In the genomic region with DNA sequence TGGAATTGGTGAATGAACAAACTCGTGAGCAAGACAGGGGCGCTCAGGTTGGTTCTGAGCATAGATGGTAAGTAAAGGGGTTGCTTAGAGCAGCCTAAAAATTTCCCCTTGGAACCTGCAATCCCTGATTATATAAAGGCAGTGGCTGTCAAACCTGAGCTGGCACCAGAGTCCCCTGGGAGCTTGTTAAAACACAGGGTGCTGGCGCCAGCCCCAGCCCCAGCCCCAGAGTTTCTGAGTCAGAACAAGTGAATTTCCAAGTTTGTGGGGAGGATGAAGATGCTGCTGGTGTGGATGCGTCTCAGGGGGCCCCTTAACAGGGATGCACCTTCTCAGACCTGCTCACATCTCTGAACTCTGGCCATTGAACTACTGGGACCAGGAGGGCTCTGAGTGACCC, we compare ENCODE assay signal across 18 cellular contexts. TPM values are rescaled to one million over a fixed set of nuclear protein-coding genes. Genes with fewer than 3 reads are reported as not detected.
DNase-seq lines count a peak whose midpoint lies in the region; ATAC-seq and TF ChIP-seq lines count a peak whose summit lies in the region.
"Had no signal": no experiment of that assay in that cellular context is flagged by ENCODE, and none has a peak within 500 bp of the region (broad histone marks: within the 10 kb centered on the region; RNA-seq: fewer than 3 reads in every experiment).

No MANE protein-coding gene starts in this region.

- TF ChIP-seq POLR2A in thyroid gland (IDR thresholded peaks at IDR 0.05) = no peak

- no peak overlapping the region for H4K91ac ChIP-seq in mesenchymal stem cell (ENCODE audit: low read length)

- no peak overlapping the region for H3K4me2 ChIP-seq in mesenchymal stem cell (ENCODE audit: low read length, poor library complexity, severe bottlenecking)
- H3K4me2 ChIP-seq: KMS-11 had no signal

- no peaks in the 10 kb centered on the region for H3K36me3 Mint-ChIP-seq in T-helper 2 cell treated with Interferon-gamma antibody and Interleukin-4, amounts not matched to agents 5 μg/mL and 100 μg/mL, for 36 hours (ENCODE audit: low read depth)
- H3K36me3 Mint-ChIP-seq in CD4-positive, alpha-beta T cell (ENCODE audit: low read depth) = no peaks in the 10 kb centered on the region

- no peaks in the 10 kb centered on the region for H3K9me3 ChIP-seq in CD4-positive, alpha-beta T cell (ENCODE audit: control insufficient read depth, low read length)
- H3K9me3 ChIP-seq in ascending aorta (no peaks in the 10 kb centered on the region), thyroid gland (no peaks in the 10 kb centered on the region), mesenchymal stem cell (ENCODE audit: control insufficient read depth, low read length) (no peaks in the 10 kb centered on the region)
- H3K9me3 ChIP-seq: MG63 had no signal

- ATAC-seq in CD4-positive, alpha-beta T cell (ENCODE audit: poor library complexity) = no peak

- peaks cover 5% of the 10 kb centered on the region for H3K79me1 ChIP-seq in mesenchymal stem cell (replicated peaks; ENCODE audit: low read length, poor library complexity, severe bottlenecking)

- no peak overlapping the region for H3K14ac ChIP-seq in mesenchymal stem cell (ENCODE audit: low read length in 2 of 2)

- no peaks in the 10 kb centered on the region for H3K27me3 ChIP-seq in CD4-positive, alpha-beta T cell (ENCODE audit: control insufficient read depth, insufficient read depth, low read length)
- H3K27me3 ChIP-seq in ascending aorta (no peaks in the 10 kb centered on the region), thyroid gland (no peaks in the 10 kb centered on the region), mesenchymal stem cell (ENCODE audit: control insufficient read depth in 1 of 2, insufficient read depth in 1 of 2, low read length in 2 of 2) (peaks cover 0 to 23% of the 10 kb centered on the region in 2 experiments)
- H3K27me3 ChIP-seq: MG63 had no signal

- 57 to 61% methylated on average over 3 to 4 of the region's 4 CpGs for WGBS in thyroid gland, 2 donors
- WGBS in mesenchymal stem cell = 85% methylated on average over 3 of the region's 4 CpGs

- H3K27ac Mint-ChIP-seq in T-helper 2 cell treated with Interferon-gamma antibody and Interleukin-4, amounts not matched to agents 5 μg/mL and 100 μg/mL, for 36 hours = peak overlapping the region; percentile 32
- peak overlapping the region; percentile 82 for H3K27ac Mint-ChIP-seq in CD4-positive, alpha-beta T cell

- H3K4me3 Mint-ChIP-seq in T-helper 2 cell treated with Interferon-gamma antibody and Interleukin-4, amounts not matched to agents 5 μg/mL and 100 μg/mL, for 36 hours = no peak overlapping the region
- H3K4me3 Mint-ChIP-seq in CD4-positive, alpha-beta T cell = no peak overlapping the region
- H3K4me3 Mint-ChIP-seq: H9 had no signal

- H4K8ac ChIP-seq in mesenchymal stem cell (ENCODE audit: low read length) = no peak overlapping the region

- POLR2A ChIA-PET in CD4-positive, alpha-beta T cell (lab: Charles Lee) = interaction anchor here (1.7 kb wide), 1 partner anchor 48 kb away, joined by 9 read pairs; the partner anchor contains the start of gene FEM1B

- no peak overlapping the region for H2BK15ac ChIP-seq in mesenchymal stem cell (ENCODE audit: low read depth, poor library complexity, severe bottlenecking)

- H3K4me3 ChIP-seq in ascending aorta (no peak overlapping the region), thyroid gland (replicated peaks in 1 of 3) (no peak overlapping the region), mesenchymal stem cell (ENCODE audit: insufficient read depth in 1 of 2, low read depth in 1 of 2, low read length in 2 of 2) (no peak overlapping the region)
- H3K4me3 ChIP-seq: MG63 had no signal

- intact Hi-C loops in CD4-positive, alpha-beta T cell (cut with DNase I, micrococcal nuclease) = loop anchor here in 1 of 2 experiments (5.0 kb wide), 1 partner anchor 57 kb away; no protein-coding TSS in a partner anchor
- intact Hi-C loops in ascending aorta (cut with DNase I) (no loop called here), thyroid gland (cut with DNase I) (no loop called here)

- TF ChIP-seq CTCF in CD4-positive, alpha-beta T cell (IDR thresholded peaks at IDR 0.05) = no peak
- TF ChIP-seq CTCF in ascending aorta (IDR thresholded peaks at IDR 0.05) (no peak), thyroid gland (IDR thresholded peaks at IDR 0.05) (no peak)

- no peak overlapping the region for H2AK5ac ChIP-seq in mesenchymal stem cell (ENCODE audit: low read length, severe bottlenecking)

- H2BK12ac ChIP-seq in mesenchymal stem cell (ENCODE audit: low read length in 2 of 2) = no peak overlapping the region

- no peak overlapping the region for H3K27ac ChIP-seq in CD4-positive, alpha-beta T cell (ENCODE audit: low read depth, low read length)
- peak overlapping the region; percentile 81 to 89 for H3K27ac ChIP-seq in ascending aorta
- H3K27ac ChIP-seq in thyroid gland = no peak overlapping the region
- no peak overlapping the region for H3K27ac ChIP-seq in mesenchymal stem cell (ENCODE audit: low read length, poor library complexity, severe bottlenecking)
- H3K27ac ChIP-seq: C4-2B, KMS-11 had no signal

- CTCF ChIA-PET in CD4-positive, alpha-beta T cell (lab: Charles Lee) = no interaction called here

- no peak overlapping the region for H3K23ac ChIP-seq in mesenchymal stem cell (ENCODE audit: low read length in 2 of 2)

- DNase-seq in T-helper 2 cell treated with Interferon-gamma antibody and Interleukin-4, amounts not matched to agents 5 μg/mL and 100 μg/mL, for 36 hours (ENCODE audit: low spot score) = no peak
- DNase-seq in T-helper 2 cell (no peak), ascending aorta (ENCODE audit: low spot score in 2 of 2) (peak in 1 of 2 donors; percentile 84), thyroid gland (peak; percentile 35 to 36), mesenchymal stem cell (no peak), activated gamma-delta T cell (lab: John Stamatoyannopoulos, UW) (no peak)
- no peak for DNase-seq in CD4-positive, alpha-beta T cell
- DNase-seq in stimulated activated naive CD4-positive, alpha-beta T cell treated with Interleukin-2 at 50 U/mL for 16 hours (lab: John Stamatoyannopoulos, UW) = no peak
- DNase-seq: EL, H9, MG63, NCI-H1105 treated with DMSO at 0.1 percent for 48 hours, NCI-H1694 treated with DMSO at 0.1 percent for 48 hours, NCI-H526 treated with DMSO at 0.1 percent for 48 hours, OCI-M1, SHP77 treated with DMSO at 0.1 percent for 48 hours had no signal

- H3K9ac ChIP-seq in mesenchymal stem cell (ENCODE audit: low read length) = no peak overlapping the region
- H3K9ac ChIP-seq: KMS-11 had no signal

- no peaks in the 10 kb centered on the region for H3K9me3 Mint-ChIP-seq in T-helper 2 cell treated with Interferon-gamma antibody and Interleukin-4, amounts not matched to agents 5 μg/mL and 100 μg/mL, for 36 hours
- H3K9me3 Mint-ChIP-seq in CD4-positive, alpha-beta T cell = no peaks in the 10 kb centered on the region
- H3K9me3 Mint-ChIP-seq: H9 had no signal

- no peak overlapping the region for H3K18ac ChIP-seq in mesenchymal stem cell (ENCODE audit: low read depth in 1 of 2, low read length in 2 of 2)

- H3K36me3 ChIP-seq in ascending aorta (peaks cover 92 to 97% of the 10 kb centered on the region in 2 donors), thyroid gland (no peaks in the 10 kb centered on the region), mesenchymal stem cell (ENCODE audit: control insufficient read depth in 1 of 2, insufficient read depth in 2 of 2, low read depth in 1 of 2, low read length in 2 of 2) (peaks cover 0 to 88% of the 10 kb centered on the region in 2 experiments)

- no peak overlapping the region for H3K4ac ChIP-seq in mesenchymal stem cell (ENCODE audit: low read depth in 1 of 2, low read length in 2 of 2)

- peaks cover 2% of the 10 kb centered on the region for H3K27me3 Mint-ChIP-seq in T-helper 2 cell treated with Interferon-gamma antibody and Interleukin-4, amounts not matched to agents 5 μg/mL and 100 μg/mL, for 36 hours (ENCODE audit: low read depth)
- H3K27me3 Mint-ChIP-seq in CD4-positive, alpha-beta T cell = no peaks in the 10 kb centered on the region

- peaks cover 12 to 21% of the 10 kb centered on the region in 2 donors for H3K4me1 ChIP-seq in ascending aorta
- H3K4me1 ChIP-seq in thyroid gland = peaks cover 6 to 21% of the 10 kb centered on the region in 2 donors
- peaks cover 16% of the 10 kb centered on the region for H3K4me1 ChIP-seq in mesenchymal stem cell (ENCODE audit: control insufficient read depth, insufficient read depth, low read depth, low read length)

- no peak overlapping the region for H2AFZ ChIP-seq in mesenchymal stem cell (ENCODE audit: low read depth, low read length)

- no peak overlapping the region for H2BK120ac ChIP-seq in mesenchymal stem cell (ENCODE audit: low read depth, low read length)

- H2BK5ac ChIP-seq in mesenchymal stem cell (ENCODE audit: low read depth, low read length, poor library complexity, severe bottlenecking) = no peak overlapping the region

- peaks cover 26% of the 10 kb centered on the region for H3K4me1 Mint-ChIP-seq in T-helper 2 cell treated with Interferon-gamma antibody and Interleukin-4, amounts not matched to agents 5 μg/mL and 100 μg/mL, for 36 hours (ENCODE audit: low read depth)
- peaks cover 62% of the 10 kb centered on the region for H3K4me1 Mint-ChIP-seq in CD4-positive, alpha-beta T cell (ENCODE audit: low read depth)

RNA-seq across cellular contexts. Expression of gene FEM1B, which starts 48.2 kb away (rescaled TPM):
- 10 to 100 TPM; 83.2 to 94.9 TPM for total RNA-seq in CD4-positive, alpha-beta T cell
- total RNA-seq in ascending aorta (57.0 TPM), thyroid gland (10 to 100 TPM; 43.2 to 60.4 (median 45.2) TPM)
- polyA plus RNA-seq in mesenchymal stem cell (2013, experiment 1 of 2) = 28.3 TPM
- polyA plus RNA-seq in mesenchymal stem cell (2013, experiment 2 of 2) = 28.2 TPM

Comparison
In these comparisons a context has a peak if more than half of its experiments do, and no peak if none do; other contexts are left out.
1. DNase-seq: peak in thyroid gland (2 of 2); none in T-helper 2 cell treated with Interferon-gamma antibody and Interleukin-4, amounts not matched to agents 5 μg/mL and 100 μg/mL, for 36 hours (single experiment), T-helper 2 cell (0 of 5), CD4-positive, alpha-beta T cell (0 of 10), mesenchymal stem cell (single experiment), activated gamma-delta T cell (single experiment) and stimulated activated naive CD4-positive, alpha-beta T cell treated with Interleukin-2 at 50 U/mL for 16 hours (single experiment).
2. H3K27ac ChIP-seq: peak in ascending aorta (2 of 2); none in CD4-positive, alpha-beta T cell (single experiment), thyroid gland (0 of 3) and mesenchymal stem cell (single experiment).